1 cellular context compared by ENCODE assay signal in the genomic region with DNA sequence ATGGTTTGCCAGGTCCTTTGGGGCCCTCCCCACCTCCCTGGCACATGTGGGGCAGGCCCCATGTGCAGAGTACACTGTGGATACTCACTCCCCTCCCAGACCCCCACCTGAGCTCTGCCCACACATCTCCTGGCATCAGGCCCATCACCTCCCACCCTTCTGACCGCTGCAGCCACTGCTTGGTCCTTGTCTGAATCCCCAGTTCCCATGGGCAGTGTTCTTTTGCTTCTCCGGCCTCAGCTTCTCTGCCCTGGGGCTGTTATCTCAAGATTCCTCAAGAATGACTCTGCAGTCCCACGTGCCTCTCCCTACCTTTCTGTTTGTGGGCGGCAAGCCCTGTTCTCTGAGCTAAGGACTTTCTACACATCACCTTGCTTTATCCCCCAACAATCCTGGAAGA.
TF ChIP-seq lines count a peak whose summit lies in the region.

No MANE protein-coding gene starts in this region.

TF ChIP-seq in HEK293, 187 proteins besides CTCF, POLR2A, EP300 and RAD21 (continued from another document):
- TF ChIP-seq PRDM2 (tag by site-specific recombination; IDR thresholded peaks at IDR 0.05; ENCODE audit: borderline replicate concordance) (no peak), SP2 (tag by site-specific recombination; IDR thresholded peaks at IDR 0.05) (no peak), ZFP37 (tag by site-specific recombination; IDR thresholded peaks at IDR 0.05) (0 out of 2 replicates have a peak, but pooled peaks have one; percentile 22), BCL11A (tag by site-specific recombination; IDR thresholded peaks at IDR 0.05; ENCODE audit: low read depth) (no peak), ZNF76 (tag by site-specific recombination; IDR thresholded peaks at IDR 0.05; ENCODE audit: borderline replicate concordance, low read depth) (no peak), OSR2 (tag by site-specific recombination; IDR thresholded peaks at IDR 0.05) (no peak), AEBP2 (tag by site-specific recombination; IDR thresholded peaks at IDR 0.05; ENCODE audit: borderline replicate concordance) (no peak), ZNF239 (tag by site-specific recombination; IDR thresholded peaks at IDR 0.05) (no peak), ZBTB17 (tag by site-specific recombination; IDR thresholded peaks at IDR 0.05) (0 out of 2 replicates have a peak, but pooled peaks have one; percentile 22), SETDB1 (IDR thresholded peaks at IDR 0.05; ENCODE audit: insufficient read length, low read length) (no peak), ZNF791 (tag by site-specific recombination; IDR thresholded peaks at IDR 0.05) (no peak), ZSCAN4 (tag by site-specific recombination; IDR thresholded peaks at IDR 0.05) (no peak), ZNF37A (tag by site-specific recombination; IDR thresholded peaks at IDR 0.05) (no peak), ZNF362 (tag by site-specific recombination; IDR thresholded peaks at IDR 0.05) (no peak), ZNF488 (tag by site-specific recombination; IDR thresholded peaks at IDR 0.05) (no peak), ZNF747 (tag by site-specific recombination; IDR thresholded peaks at IDR 0.05) (no peak), ZNF335 (tag by site-specific recombination; conservative IDR thresholded peaks at IDR 0.05) (peak; percentile 41; the same call in 1 of the 2 replicates), ZNF223 (tag by site-specific recombination; IDR thresholded peaks at IDR 0.05) (no peak), GLIS1 (tag by site-specific recombination; IDR thresholded peaks at IDR 0.05) (peak; percentile 67), ZSCAN23 (tag by site-specific recombination; IDR thresholded peaks at IDR 0.05) (no peak), ZNF274 (IDR thresholded peaks at IDR 0.05; ENCODE audit: low read length) (no peak), ZNF274 (tag by site-specific recombination; IDR thresholded peaks at IDR 0.05; ENCODE audit: borderline replicate concordance) (no peak), ZSCAN18 (tag by site-specific recombination; IDR thresholded peaks at IDR 0.05) (no peak), SP3 (tag by site-specific recombination; IDR thresholded peaks at IDR 0.05) (no peak), ZIC2 (tag by site-specific recombination; IDR thresholded peaks at IDR 0.05) (peak; percentile 56)
- TF ChIP-seq, protein P1, sequence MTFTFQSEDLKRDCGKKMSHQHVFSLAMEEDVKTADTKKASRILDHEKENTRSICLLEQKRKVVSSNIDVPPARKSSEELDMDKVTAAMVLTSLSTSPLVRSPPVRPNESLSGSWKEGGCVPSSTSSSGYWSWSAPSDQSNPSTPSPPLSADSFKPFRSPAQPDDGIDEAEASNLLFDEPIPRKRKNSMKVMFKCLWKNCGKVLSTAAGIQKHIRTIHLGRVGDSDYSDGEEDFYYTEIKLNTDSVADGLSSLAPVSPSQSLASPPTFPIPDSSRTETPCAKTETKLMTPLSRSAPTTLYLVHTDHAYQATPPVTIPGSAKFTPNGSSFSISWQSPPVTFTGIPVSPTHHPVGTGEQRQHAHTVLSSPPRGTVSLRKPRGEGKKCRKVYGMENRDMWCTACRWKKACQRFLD (tag by site-specific recombination; IDR thresholded peaks at IDR 0.05), result no peak
- TF ChIP-seq, protein P2, sequence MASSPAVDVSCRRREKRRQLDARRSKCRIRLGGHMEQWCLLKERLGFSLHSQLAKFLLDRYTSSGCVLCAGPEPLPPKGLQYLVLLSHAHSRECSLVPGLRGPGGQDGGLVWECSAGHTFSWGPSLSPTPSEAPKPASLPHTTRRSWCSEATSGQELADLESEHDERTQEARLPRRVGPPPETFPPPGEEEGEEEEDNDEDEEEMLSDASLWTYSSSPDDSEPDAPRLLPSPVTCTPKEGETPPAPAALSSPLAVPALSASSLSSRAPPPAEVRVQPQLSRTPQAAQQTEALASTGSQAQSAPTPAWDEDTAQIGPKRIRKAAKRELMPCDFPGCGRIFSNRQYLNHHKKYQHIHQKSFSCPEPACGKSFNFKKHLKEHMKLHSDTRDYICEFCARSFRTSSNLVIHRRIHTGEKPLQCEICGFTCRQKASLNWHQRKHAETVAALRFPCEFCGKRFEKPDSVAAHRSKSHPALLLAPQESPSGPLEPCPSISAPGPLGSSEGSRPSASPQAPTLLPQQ (tag by site-specific recombination; IDR thresholded peaks at IDR 0.05), result no peak
- TF ChIP-seq, protein P3, sequence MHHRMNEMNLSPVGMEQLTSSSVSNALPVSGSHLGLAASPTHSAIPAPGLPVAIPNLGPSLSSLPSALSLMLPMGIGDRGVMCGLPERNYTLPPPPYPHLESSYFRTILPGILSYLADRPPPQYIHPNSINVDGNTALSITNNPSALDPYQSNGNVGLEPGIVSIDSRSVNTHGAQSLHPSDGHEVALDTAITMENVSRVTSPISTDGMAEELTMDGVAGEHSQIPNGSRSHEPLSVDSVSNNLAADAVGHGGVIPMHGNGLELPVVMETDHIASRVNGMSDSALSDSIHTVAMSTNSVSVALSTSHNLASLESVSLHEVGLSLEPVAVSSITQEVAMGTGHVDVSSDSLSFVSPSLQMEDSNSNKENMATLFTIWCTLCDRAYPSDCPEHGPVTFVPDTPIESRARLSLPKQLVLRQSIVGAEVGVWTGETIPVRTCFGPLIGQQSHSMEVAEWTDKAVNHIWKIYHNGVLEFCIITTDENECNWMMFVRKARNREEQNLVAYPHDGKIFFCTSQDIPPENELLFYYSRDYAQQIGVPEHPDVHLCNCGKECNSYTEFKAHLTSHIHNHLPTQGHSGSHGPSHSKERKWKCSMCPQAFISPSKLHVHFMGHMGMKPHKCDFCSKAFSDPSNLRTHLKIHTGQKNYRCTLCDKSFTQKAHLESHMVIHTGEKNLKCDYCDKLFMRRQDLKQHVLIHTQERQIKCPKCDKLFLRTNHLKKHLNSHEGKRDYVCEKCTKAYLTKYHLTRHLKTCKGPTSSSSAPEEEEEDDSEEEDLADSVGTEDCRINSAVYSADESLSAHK (tag by site-specific recombination; IDR thresholded peaks at IDR 0.05), result no peak
TF ChIP-seq in HEK293: peak in this region for 13.
